ENCODE assay signal across 21 cellular contexts in genomic region chr20:53448875-53449274, GRCh38.
"Had no signal": no experiment of that assay in that cellular context is flagged by ENCODE, and none has a peak within 500 bp of the region (broad histone marks: within the 10 kb centered on the region; RNA-seq: fewer than 3 reads in every experiment).

No MANE protein-coding gene starts in this region.

- H3K4me1 Mint-ChIP-seq: endodermal cell, immature natural killer cell had no signal

- ATAC-seq: foreskin keratinocyte; left colon; left ventricle myocardium superior; natural killer cell treated with Interleukin-12 subunit alpha and Interleukin-12 subunit beta and Interleukin-15 and Interleukin-18, amount 100 ng/mL, for 72 hours; pancreas; right cardiac atrium had no signal

- H3K4me3 Mint-ChIP-seq: endodermal cell; immature natural killer cell; natural killer cell treated with Interleukin-12 subunit alpha and Interleukin-12 subunit beta and Interleukin-15 and Interleukin-18, amount 100 ng/mL, for 72 hours; neural progenitor cell had no signal

- H3K27ac Mint-ChIP-seq: endodermal cell; immature natural killer cell; natural killer cell treated with Interleukin-12 subunit alpha and Interleukin-12 subunit beta and Interleukin-15 and Interleukin-18, amount 100 ng/mL, for 72 hours; neural progenitor cell; progenitor cell of endocrine pancreas had no signal

- DNase-seq: effector CD4-positive, alpha-beta T cell; endodermal cell; erythroblast; foreskin keratinocyte; immature natural killer cell; left colon; left ventricle myocardium superior; mesenchymal stem cell; midbrain; occipital lobe; pancreas; right cardiac atrium; small intestine; stimulated activated CD4-positive, alpha-beta T cell treated with anti-CD3 and anti-CD28 coated beads, Interleukin-12 subunit alpha, Interleukin-12 subunit beta, amount 100 ng/mL, for 4 hours; stimulated activated CD4-positive, alpha-beta T cell treated with anti-CD3 and anti-CD28 coated beads, Interleukin-2, amount 100 ng/mL, for 48 hours; stomach; substantia nigra; transverse colon had no signal

- H3K27me3 Mint-ChIP-seq: progenitor cell of endocrine pancreas had no signal
